Comparison of ENCODE assay signal across 7 cellular contexts in the genomic region with DNA sequence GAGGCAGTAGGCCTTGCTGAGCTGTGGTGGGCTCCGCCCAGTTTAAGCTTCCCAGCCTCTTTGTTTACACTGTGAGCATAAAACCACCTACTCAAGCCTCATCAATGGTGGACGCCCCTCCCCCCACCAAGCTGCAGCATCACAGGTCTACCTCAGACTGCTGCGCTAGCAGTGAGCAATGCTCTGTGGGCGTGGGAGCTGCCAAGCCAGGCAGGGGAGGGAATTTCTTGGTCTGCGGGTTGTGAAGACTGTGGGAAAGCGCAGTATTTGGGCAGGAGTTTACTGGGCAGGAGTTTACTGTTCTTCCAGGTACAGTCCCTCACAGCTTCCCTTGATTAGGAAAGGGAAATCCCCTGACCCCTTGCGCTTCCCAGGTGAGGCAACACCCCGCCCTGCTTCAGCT.
DNase-seq lines count a peak whose midpoint lies in the region; ATAC-seq and TF ChIP-seq lines count a peak whose summit lies in the region.

No MANE protein-coding gene starts in this region.

- no peak overlapping the region for H3K4me2 ChIP-seq in mammary epithelial cell (ENCODE audit: insufficient read depth, low read depth, low read length)

- BruUV-seq in mammary epithelial cell (replicated peaks; lab: Mats Ljungman, UMichigan), result no TSS peak

- CTCF ChIA-PET in mammary epithelial cell (lab: Charles Lee; ENCODE audit: low non-redundant PET), result no interaction called here

- H3K27me3 ChIP-seq in mammary epithelial cell (ENCODE audit: insufficient read depth, low read length), result peaks cover 3% of the 10 kb centered on the region

- no peaks in the 10 kb centered on the region for H3K9me3 ChIP-seq in mammary epithelial cell (replicated peaks; ENCODE audit: insufficient read depth, low read length)

- DNase-seq in HK-2 (ENCODE audit: unreplicated experiment), result peak; percentile 34
- peak; percentile 70 for DNase-seq in NCI-H748 treated with DMSO at 0.1 percent for 48 hours (lab: John Stamatoyannopoulos, UW)
- DNase-seq in mammary epithelial cell, result peak; percentile 90
- DNase-seq in renal cortical epithelial cell (ENCODE audit: low read depth), result peak; percentile 93
- no peak for DNase-seq in dedifferentiated amniotic fluid mesenchymal stem cell (ENCODE audit: extremely low spot score)
- DNase-seq in 8988T, result no peak

- in situ Hi-C loops in mammary epithelial cell (cut with MboI; ENCODE audit: low sequenced_read_pairs in 2 of 2), result no loop called here

- H3K79me2 ChIP-seq in mammary epithelial cell (ENCODE audit: insufficient read depth, low read length), result no peaks in the 10 kb centered on the region

- H4K20me1 ChIP-seq in mammary epithelial cell (ENCODE audit: insufficient read depth, low read length), result no peaks in the 10 kb centered on the region

- H3K9ac ChIP-seq in mammary epithelial cell (ENCODE audit: insufficient read depth, low read length), result no peak overlapping the region

- no peaks in the 10 kb centered on the region for H3K36me3 ChIP-seq in mammary epithelial cell (ENCODE audit: insufficient read depth, low read length)

- no peak for TF ChIP-seq CTCF in mammary epithelial cell (conservative IDR thresholded peaks at IDR 0.05 in 1 of 2, IDR thresholded peaks at IDR 0.05 in 1 of 2; ENCODE audit: extremely low read depth in 1 of 2, insufficient read depth in 1 of 2, low read depth in 1 of 2, low read length in 2 of 2)

- dilution Hi-C loops in mammary epithelial cell (cut with HindIII; ENCODE audit: low sequenced_read_pairs), result no loop called here

- H3K4me3 ChIP-seq in mammary epithelial cell (replicated peaks in 1 of 3; ENCODE audit: insufficient read depth in 1 of 3, low read depth in 2 of 3, low read length in 3 of 3), result no peak overlapping the region

- H3K27ac ChIP-seq in mammary epithelial cell (ENCODE audit: insufficient read depth, low read depth, low read length), result no peak overlapping the region

- intact Hi-C loops in mammary epithelial cell (cut with micrococcal nuclease), result no loop called here

- no peak overlapping the region for H2AFZ ChIP-seq in mammary epithelial cell (ENCODE audit: low read depth, low read length)

- H3K4me1 ChIP-seq in mammary epithelial cell (ENCODE audit: insufficient read depth, low read length), result no peaks in the 10 kb centered on the region

- no peak for ATAC-seq in HG02763 (IDR thresholded peaks at IDR 0.05; ENCODE audit: unreplicated experiment)

- WGBS in mammary epithelial cell (ENCODE audit: low coverage, missing lambda C conversion rate), result 74% methylated on average over 4 of the region's 8 CpGs

Comparison
In these comparisons a context has a peak if more than half of its experiments do, and no peak if none do; other contexts are left out.
1. DNase-seq: peak in HK-2 (single experiment), NCI-H748 treated with DMSO at 0.1 percent for 48 hours (single experiment), mammary epithelial cell (single experiment) and renal cortical epithelial cell (single experiment); none in dedifferentiated amniotic fluid mesenchymal stem cell (single experiment) and 8988T (single experiment).